Comparison of ENCODE assay signal across 1 cellular context in the genomic region with DNA sequence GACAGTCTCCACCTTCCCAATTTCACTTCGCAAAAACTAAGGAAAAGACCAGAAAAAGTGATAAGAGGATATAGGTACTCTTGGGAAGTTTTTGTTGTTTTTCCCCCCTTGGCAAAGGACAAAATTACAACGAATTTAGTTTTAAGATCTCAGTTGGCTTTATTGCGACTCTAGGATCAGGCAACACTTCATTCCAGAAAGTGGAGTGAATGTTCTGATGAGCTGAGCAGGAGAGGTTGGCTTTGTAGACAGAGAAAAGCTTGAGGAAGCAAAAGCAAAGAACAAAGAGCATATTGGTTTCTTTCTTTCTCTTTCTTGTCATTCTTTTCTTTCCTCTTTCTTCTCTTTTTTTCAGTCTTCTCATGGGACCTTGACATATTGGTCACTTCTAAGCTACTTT.
TF ChIP-seq lines count a peak whose summit lies in the region.

No MANE protein-coding gene starts in this region.

TF ChIP-seq in endothelial cell of umbilical vein, 7 proteins besides CTCF, POLR2A, EP300 and RAD21 (continued from another document):
- TF ChIP-seq, protein P1, sequence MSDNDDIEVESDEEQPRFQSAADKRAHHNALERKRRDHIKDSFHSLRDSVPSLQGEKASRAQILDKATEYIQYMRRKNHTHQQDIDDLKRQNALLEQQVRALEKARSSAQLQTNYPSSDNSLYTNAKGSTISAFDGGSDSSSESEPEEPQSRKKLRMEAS (IDR thresholded peaks at IDR 0.05; ENCODE audit: insufficient read depth, insufficient read length): no peak
- TF ChIP-seq MYC (IDR thresholded peaks at IDR 0.05; ENCODE audit: low read depth, low read length): no peak
- TF ChIP-seq GATA2 (IDR thresholded peaks at IDR 0.05; ENCODE audit: insufficient read depth, insufficient read length, low read depth, low read length): no peak
